In genomic region chr3:129617381-129618185, GRCh38 we compare ENCODE assay signal across 18 cellular contexts. TPM values are rescaled to one million over a fixed set of nuclear protein-coding genes. Genes with fewer than 3 reads are reported as not detected.
A peak's percentile ranks its signal among the peaks of the same experiment; 100 is the strongest.
DNase-seq lines count a peak whose midpoint lies in the region; ATAC-seq and TF ChIP-seq lines count a peak whose summit lies in the region.
"Had no signal": no experiment of that assay in that cellular context is flagged by ENCODE, and none has a peak within 500 bp of the region (broad histone marks: within the 10 kb centered on the region; RNA-seq: fewer than 3 reads in every experiment).

No MANE protein-coding gene starts in this region.

- TF ChIP-seq POLR2A in gastroesophageal sphincter (IDR thresholded peaks at IDR 0.05), result no peak

- H3K9me3 ChIP-seq in left ventricle myocardium inferior (replicated peaks) (no peaks in the 10 kb centered on the region), gastroesophageal sphincter (no peaks in the 10 kb centered on the region), psoas muscle (no peaks in the 10 kb centered on the region), aorta (ENCODE audit: control insufficient read depth, low read length) (no peaks in the 10 kb centered on the region), MG63 (no peaks in the 10 kb centered on the region)

- H3K4me1 ChIP-seq in left ventricle myocardium inferior (peaks cover 99% of the 10 kb centered on the region), gastroesophageal sphincter (peaks cover 0 to 81% (median 40%) of the 10 kb centered on the region in 3 donors), psoas muscle (peaks cover 21% of the 10 kb centered on the region), aorta (ENCODE audit: control insufficient read depth in 1 of 2, insufficient read depth in 2 of 2, low read length in 2 of 2) (no peaks in the 10 kb centered on the region)

- no peak for TF ChIP-seq CTCF in left ventricle myocardium inferior (IDR thresholded peaks at IDR 0.05; ENCODE audit: borderline replicate concordance)
- TF ChIP-seq CTCF in gastroesophageal sphincter (IDR thresholded peaks at IDR 0.05), result no peak
- TF ChIP-seq CTCF in psoas muscle (IDR thresholded peaks at IDR 0.05), result no peak

- TF ChIP-seq EP300 in gastroesophageal sphincter (IDR thresholded peaks at IDR 0.05), result no peak

- intact Hi-C loops in left ventricle myocardium inferior (cut with micrococcal nuclease), result no loop called here
- intact Hi-C loops in Right ventricle myocardium superior (cut with DNase I), result no loop called here
- intact Hi-C loops in psoas muscle (cut with DNase I), result no loop called here
- intact Hi-C loops in aorta (cut with DNase I), result no loop called here

- WGBS in gastroesophageal sphincter (ENCODE audit: low coverage in 1 of 2), 2 donors, result 83 to 100% methylated on average over 1 to 2 of the region's 12 CpGs
- 86 to 90% (median 87%) methylated on average over 11 to 12 of the region's 12 CpGs for WGBS in psoas muscle, 3 donors
- WGBS in aorta, 2 donors, result 89% methylated on average over 12 of the region's 12 CpGs

- no peak for ATAC-seq in Right ventricle myocardium superior (ENCODE audit: poor library complexity)
- ATAC-seq in gastroesophageal sphincter, result no peak
- no peak for ATAC-seq in psoas muscle
- no peak for ATAC-seq in aorta (ENCODE audit: low FRiP score)
- no peak for ATAC-seq in HG02973 (IDR thresholded peaks at IDR 0.05; ENCODE audit: unreplicated experiment)
- no peak for ATAC-seq in GM21737 (IDR thresholded peaks at IDR 0.05; ENCODE audit: unreplicated experiment)

- H3K4me3 ChIP-seq in left ventricle myocardium inferior (no peak overlapping the region), gastroesophageal sphincter (no peak overlapping the region), psoas muscle (no peak overlapping the region), aorta (ENCODE audit: low read length in 2 of 2) (no peak overlapping the region), MG63 (no peak overlapping the region)

- H3K36me3 ChIP-seq in left ventricle myocardium inferior (no peaks in the 10 kb centered on the region), gastroesophageal sphincter (no peaks in the 10 kb centered on the region), psoas muscle (ENCODE audit: insufficient read depth in 1 of 2, low read depth in 1 of 2) (no peaks in the 10 kb centered on the region), aorta (ENCODE audit: control insufficient read depth in 1 of 2, insufficient read depth in 2 of 2, low read length in 1 of 2) (no peaks in the 10 kb centered on the region), MG63 (no peaks in the 10 kb centered on the region)

- H3K27ac ChIP-seq in left ventricle myocardium inferior (replicated peaks) (peak overlapping the region; percentile 99), gastroesophageal sphincter (peak overlapping the region in 3 of 4 donors; percentile 54 to 72 (median 54)), psoas muscle (peak overlapping the region; percentile 60), aorta (ENCODE audit: low read depth in 1 of 2, low read length in 2 of 2) (no peak overlapping the region)

- H3K27me3 ChIP-seq in left ventricle myocardium inferior (ENCODE audit: low read depth) (no peaks in the 10 kb centered on the region), gastroesophageal sphincter (no peaks in the 10 kb centered on the region), psoas muscle (ENCODE audit: insufficient read depth in 3 of 3, low read length in 2 of 3) (no peaks in the 10 kb centered on the region), aorta (ENCODE audit: control insufficient read depth in 1 of 2, insufficient read depth in 2 of 2, low read length in 1 of 2) (no peaks in the 10 kb centered on the region), MG63 (no peaks in the 10 kb centered on the region)

- DNase-seq in left ventricle myocardium inferior (no peak), Right ventricle myocardium superior (no peak), psoas muscle (peak in 1 of 2 donors; percentile 48), aorta (peak; percentile 42 to 47), MG63 (no peak)
- DNase-seq: activated CD4-positive, alpha-beta T cell treated with anti-CD3 and anti-CD28 coated beads for 48 hours; activated CD8-positive, alpha-beta memory T cell treated with anti-CD3 and anti-CD28 coated beads, Interleukin-2, amount 50 U/mL, for 4 hours; activated gamma-delta T cell treated with Interleukin-2 at 50 U/mL for 16 hours; DND-41; H9; NCI-H2029 treated with DMSO at 0.1 percent for 48 hours; NCI-H446 treated with DMSO at 0.1 percent for 48 hours; occipital lobe; small intestine; stimulated activated CD8-positive, alpha-beta memory T cell treated with anti-CD3 and anti-CD28 coated beads, Interleukin-4, amount 100 ng/mL, for 48 hours had no signal

RNA-seq across cellular contexts. Expression of gene PLXND1, which starts 11.1 kb away (rescaled TPM):
- total RNA-seq in left ventricle myocardium inferior, result 45.5 TPM
- 53.1 TPM for total RNA-seq in Right ventricle myocardium superior
- 10 to 100 TPM; 45.0 to 77.9 (median 61.5) TPM for total RNA-seq in gastroesophageal sphincter
- total RNA-seq in psoas muscle, result 10 to 100 TPM; 28.2 to 49.9 (median 31.9) TPM
- polyA plus RNA-seq in psoas muscle, result 10 to 100 TPM; 15.5 to 24.0 (median 20.7) TPM
- 100 to 1,000 TPM; 176 to 358 TPM for total RNA-seq in aorta
- polyA plus RNA-seq in aorta, result 100 to 1,000 TPM in 1 of 2 donors, 10 to 100 TPM in 1; 55.5 to 149 TPM
- total RNA-seq in MG63 (2014; rRNA removed; shearing (Covaris generic); ENCODE audit: low replicate concordance), result 5.8 and 21.9 TPM in 2 replicates

Comparison
In these comparisons a context has a peak if more than half of its experiments do, and no peak if none do; other contexts are left out.
1. DNase-seq: peak in aorta (2 of 2); none in left ventricle myocardium inferior (single experiment), Right ventricle myocardium superior (single experiment) and MG63 (single experiment).
2. H3K27ac ChIP-seq: peak in left ventricle myocardium inferior (single experiment), gastroesophageal sphincter (3 of 4) and psoas muscle (single experiment); none in aorta (0 of 2).